23 cellular contexts compared by ENCODE assay signal in genomic region chr10:126170367-126170766, GRCh38.
"Had no signal": no experiment of that assay in that cellular context is flagged by ENCODE, and none has a peak within 500 bp of the region (broad histone marks: within the 10 kb centered on the region; RNA-seq: fewer than 3 reads in every experiment).

No MANE protein-coding gene starts in this region.

- H3K27ac Mint-ChIP-seq: activated naive CD8-positive, alpha-beta T cell treated with anti-CD3 and anti-CD28 coated beads for 36 hours; activated T-helper 1 cell treated with anti-CD3 and anti-CD28 coated beads, Interleukin-12 subunit alpha, Interleukin-12 subunit beta, Interleukin-2, Interleukin-4 antibody, amounts not matched to agents 30 ng/mL and 10 ng/mL and 1 ng/mL, durations not matched to agents 14 hours and 24 hours and 36 hours; immature natural killer cell; natural killer cell; stimulated activated memory B cell treated with anti-CD40 and anti-IgM and Interleukin-4, amounts not matched to agents 10 μg/mL and 1 μg/mL and 100 μg/mL, for 72 hours had no signal

- H3K27ac ChIP-seq: body of pancreas, coronary artery, prostate gland, spleen, tibial artery, VCaP had no signal

- H3K27me3 ChIP-seq: body of pancreas, tibial artery had no signal

- H3K9me3 ChIP-seq: body of pancreas, heart right ventricle, left ventricle myocardium inferior, mucosa of descending colon, prostate gland, spleen, tibial artery had no signal

- H3K4me1 ChIP-seq: body of pancreas, left ventricle myocardium inferior, prostate gland, spleen had no signal

- DNase-seq: activated CD4-positive, alpha-beta T cell treated with anti-CD3 and anti-CD28 coated beads for 1 hour; activated CD4-positive, alpha-beta T cell treated with anti-CD3 and anti-CD28 coated beads, Interleukin-2, amount 50 U/mL, for 48 hours; activated naive CD8-positive, alpha-beta T cell treated with anti-CD3 and anti-CD28 coated beads for 36 hours; body of pancreas; central memory CD4-positive, alpha-beta T cell; erythroblast; heart right ventricle; immature natural killer cell; kidney glomerular epithelial cell; left ventricle myocardium inferior; mucosa of descending colon; natural killer cell; right cardiac atrium; spleen; stimulated activated CD4-positive, alpha-beta T cell treated with anti-CD3 and anti-CD28 coated beads, Interleukin-4, amount 100 ng/mL, for 4 hours; SW 1271; T-helper 2 cell; tibial artery had no signal

- H3K4me3 Mint-ChIP-seq: activated naive CD8-positive, alpha-beta T cell treated with anti-CD3 and anti-CD28 coated beads for 36 hours; activated T-helper 1 cell treated with anti-CD3 and anti-CD28 coated beads, Interleukin-12 subunit alpha, Interleukin-12 subunit beta, Interleukin-2, Interleukin-4 antibody, amounts not matched to agents 30 ng/mL and 10 ng/mL and 1 ng/mL, durations not matched to agents 14 hours and 24 hours and 36 hours; immature natural killer cell; natural killer cell; stimulated activated memory B cell treated with anti-CD40 and anti-IgM and Interleukin-4, amounts not matched to agents 10 μg/mL and 1 μg/mL and 100 μg/mL, for 72 hours had no signal

- H3K36me3 Mint-ChIP-seq: activated naive CD8-positive, alpha-beta T cell treated with anti-CD3 and anti-CD28 coated beads for 36 hours; immature natural killer cell; natural killer cell; stimulated activated memory B cell treated with anti-CD40 and anti-IgM and Interleukin-4, amounts not matched to agents 10 μg/mL and 1 μg/mL and 100 μg/mL, for 72 hours had no signal

- H3K9me3 Mint-ChIP-seq: activated naive CD8-positive, alpha-beta T cell treated with anti-CD3 and anti-CD28 coated beads for 36 hours; immature natural killer cell; natural killer cell; stimulated activated memory B cell treated with anti-CD40 and anti-IgM and Interleukin-4, amounts not matched to agents 10 μg/mL and 1 μg/mL and 100 μg/mL, for 72 hours had no signal

- H3K4me1 Mint-ChIP-seq: activated naive CD8-positive, alpha-beta T cell treated with anti-CD3 and anti-CD28 coated beads for 36 hours; immature natural killer cell; natural killer cell; stimulated activated memory B cell treated with anti-CD40 and anti-IgM and Interleukin-4, amounts not matched to agents 10 μg/mL and 1 μg/mL and 100 μg/mL, for 72 hours had no signal

- H3K4me3 ChIP-seq: body of pancreas, coronary artery, heart right ventricle, left ventricle myocardium inferior, mucosa of descending colon, prostate gland, spleen, tibial artery had no signal

- H3K36me3 ChIP-seq: heart right ventricle, left ventricle myocardium inferior, prostate gland, spleen, tibial artery had no signal
